ENCODE assay signal across 8 cellular contexts in genomic region chr2:156331572-156332451, GRCh38. TPM values are rescaled to one million over a fixed set of nuclear protein-coding genes. Genes with fewer than 3 reads are reported as not detected.
DNase-seq lines count a peak whose midpoint lies in the region; ATAC-seq and TF ChIP-seq lines count a peak whose summit lies in the region.

No MANE protein-coding gene starts in this region.

- no peaks in the 10 kb centered on the region for H3K36me3 ChIP-seq in BE2C

- TF ChIP-seq CTCF in BE2C (IDR thresholded peaks at IDR 0.05; ENCODE audit: low read depth, low read length) (no peak), fibroblast of mammary gland (conservative IDR thresholded peaks at IDR 0.05; ENCODE audit: control insufficient read depth, insufficient read depth, low read depth, low read length) (no peak)

- H3K4me3 Mint-ChIP-seq in naive B cell, result peak overlapping the region; percentile 92 to 99 (median 98)

- H3K27me3 ChIP-seq in BE2C, result no peaks in the 10 kb centered on the region

- ATAC-seq in GM19372 (IDR thresholded peaks at IDR 0.05; ENCODE audit: low read depth, unreplicated experiment), result peak; percentile 0
- ATAC-seq in naive B cell (ENCODE audit: low read depth in 2 of 2), result peak in 1 of 2 donors; percentile 2
- ATAC-seq in GM21737 (IDR thresholded peaks at IDR 0.05; ENCODE audit: unreplicated experiment), result no peak
- ATAC-seq in HG02588 (IDR thresholded peaks at IDR 0.05; ENCODE audit: unreplicated experiment), result no peak

- H3K9me3 Mint-ChIP-seq in naive B cell, result peaks cover 4 to 25% (median 6%) of the 10 kb centered on the region in 7 donors

- H3K27me3 Mint-ChIP-seq in naive B cell, result peaks cover 50 to 54% (median 54%) of the 10 kb centered on the region in 3 donors

- no peaks in the 10 kb centered on the region for H3K4me1 ChIP-seq in BE2C

- DNase-seq in BE2C (no peak), NCI-H2227 (lab: John Stamatoyannopoulos, UW; ENCODE audit: unreplicated experiment) (peak; percentile 76), fibroblast of mammary gland (ENCODE audit: low read depth) (peak; percentile 82), naive B cell (peak; percentile 61)
- DNase-seq in activated CD8-positive, alpha-beta memory T cell treated with anti-CD3 and anti-CD28 coated beads, Interleukin-2, amount 50 U/mL, for 4 hours, result peak; percentile 28

- H3K36me3 Mint-ChIP-seq in naive B cell, result peaks cover 0 to 11% of the 10 kb centered on the region in 2 donors

- peak overlapping the region; percentile 99 to 100 (median 100) for H3K27ac Mint-ChIP-seq in naive B cell

- H3K4me3 ChIP-seq in BE2C (ENCODE audit: low read depth, low read length) (peak overlapping the region; percentile 66), fibroblast of mammary gland (ENCODE audit: control insufficient read depth, low read depth, low read length) (peak overlapping the region; percentile 83)

- H3K4me1 Mint-ChIP-seq in naive B cell, result peaks cover 53 to 81% (median 62%) of the 10 kb centered on the region in 3 donors

- no peaks in the 10 kb centered on the region for H3K9me3 ChIP-seq in BE2C

RNA-seq across cellular contexts. Expression of gene NR4A2, which starts 0.7 kb away (rescaled TPM):
- not detected for polyA plus RNA-seq in BE2C (2012; ENCODE audit: insufficient read depth, insufficient read length, low read depth)
- 10 to 100 TPM; 39.7 to 95.8 (median 56.0) TPM for polyA plus RNA-seq in naive B cell (ENCODE audit: low read depth in 6 of 6)
